ENCODE assay signal across 8 cellular contexts in genomic region chr10:95295031-95295755, GRCh38. TPM values are rescaled to one million over a fixed set of nuclear protein-coding genes. Genes with fewer than 3 reads are reported as not detected.
DNase-seq lines count a peak whose midpoint lies in the region; ATAC-seq and TF ChIP-seq lines count a peak whose summit lies in the region.

No MANE protein-coding gene starts in this region.

- H3K4me1 ChIP-seq in OCI-LY3 (ENCODE audit: low read length) = peaks cover 38% of the 10 kb centered on the region
- H3K4me1 ChIP-seq in left lung = peaks cover 11 to 24% of the 10 kb centered on the region in 2 donors

- H3K4me3 ChIP-seq in OCI-LY3 (ENCODE audit: low read length) (peak overlapping the region; percentile 67), astrocyte of the spinal cord (ENCODE audit: low read depth, low read length) (peak overlapping the region; percentile 35), left lung (peak overlapping the region; percentile 21 to 26)

- peak overlapping the region; percentile 89 for H3K4me2 ChIP-seq in OCI-LY3 (ENCODE audit: low read length)

- H3K9me3 ChIP-seq in OCI-LY3 (ENCODE audit: insufficient read depth, low read length) (no peaks in the 10 kb centered on the region), left lung (no peaks in the 10 kb centered on the region)

- H2AFZ ChIP-seq in OCI-LY3 (ENCODE audit: low read depth, low read length) = peak overlapping the region; percentile 74; the same call in 1 of the 2 replicates

- no peaks in the 10 kb centered on the region for H3K36me3 Mint-ChIP-seq in stimulated activated effector memory CD8-positive, alpha-beta T cell treated with anti-CD3 and anti-CD28 coated beads, Interleukin-12 subunit alpha, Interleukin-12 subunit beta, amount 100 ng/mL, for 72 hours

- H3K4me3 Mint-ChIP-seq in stimulated activated effector memory CD8-positive, alpha-beta T cell treated with anti-CD3 and anti-CD28 coated beads, Interleukin-12 subunit alpha, Interleukin-12 subunit beta, amount 100 ng/mL, for 72 hours = peak overlapping the region; percentile 56

- H3K27ac ChIP-seq in OCI-LY3 (ENCODE audit: low read length) (peak overlapping the region; percentile 55), left lung (peak overlapping the region; percentile 16 to 60)

- H3K79me2 ChIP-seq in OCI-LY3 (ENCODE audit: low read length) = no peaks in the 10 kb centered on the region

- H3K36me3 ChIP-seq in OCI-LY3 (replicated peaks; ENCODE audit: low read depth, low read length) = no peaks in the 10 kb centered on the region
- H3K36me3 ChIP-seq in left lung = no peaks in the 10 kb centered on the region

- TF ChIP-seq CTCF in OCI-LY3 (IDR thresholded peaks at IDR 0.05; ENCODE audit: low read depth, low read length) = no peak
- no peak for TF ChIP-seq CTCF in astrocyte of the spinal cord (IDR thresholded peaks at IDR 0.05; ENCODE audit: low read depth, low read length)
- no peak for TF ChIP-seq CTCF in left lung (IDR thresholded peaks at IDR 0.05)

- peak overlapping the region; percentile 38; the same call in 1 of the 2 replicates for H3K9ac ChIP-seq in OCI-LY3 (ENCODE audit: low read length)

- peaks cover 9% of the 10 kb centered on the region for H3K27me3 ChIP-seq in OCI-LY3 (ENCODE audit: low read depth, low read length)
- H3K27me3 ChIP-seq in left lung = peaks cover 0 to 21% of the 10 kb centered on the region in 2 donors

- ATAC-seq in GM19397 (IDR thresholded peaks at IDR 0.05; ENCODE audit: unreplicated experiment) (peak; percentile 72), HG03442 (IDR thresholded peaks at IDR 0.05; ENCODE audit: unreplicated experiment) (peak; percentile 74), left lung (peak; percentile 68)
- ATAC-seq in stimulated activated effector memory CD8-positive, alpha-beta T cell treated with anti-CD3 and anti-CD28 coated beads, Interleukin-12 subunit alpha, Interleukin-12 subunit beta, amount 100 ng/mL, for 72 hours = peak; percentile 80

- no peaks in the 10 kb centered on the region for H3K9me3 Mint-ChIP-seq in stimulated activated effector memory CD8-positive, alpha-beta T cell treated with anti-CD3 and anti-CD28 coated beads, Interleukin-12 subunit alpha, Interleukin-12 subunit beta, amount 100 ng/mL, for 72 hours

- no peak overlapping the region for H3K27ac Mint-ChIP-seq in stimulated activated effector memory CD8-positive, alpha-beta T cell treated with anti-CD3 and anti-CD28 coated beads, Interleukin-12 subunit alpha, Interleukin-12 subunit beta, amount 100 ng/mL, for 72 hours

- H4K20me1 ChIP-seq in OCI-LY3 (ENCODE audit: insufficient read depth, low read length) = no peaks in the 10 kb centered on the region

- in situ Hi-C loops in astrocyte of the spinal cord (cut with HindIII; ENCODE audit: low sequenced_read_pairs) = no loop called here

- intact Hi-C loops in left lung (cut with DNase I) = no loop called here

- DNase-seq in DMS79 treated with DMSO at 0.1 percent for 48 hours (lab: John Stamatoyannopoulos, UW) = peak; percentile 61
- peak; percentile 60 for DNase-seq in astrocyte of the spinal cord (ENCODE audit: low read depth, low spot score)
- peak; percentile 68 to 86 for DNase-seq in left lung
- DNase-seq in stimulated activated effector memory CD8-positive, alpha-beta T cell treated with anti-CD3 and anti-CD28 coated beads, Interleukin-12 subunit alpha, Interleukin-12 subunit beta, amount 100 ng/mL, for 72 hours (ENCODE audit: low spot score in 2 of 2) = peak; percentile 38 to 72
- DNase-seq in midbrain (lab: John Stamatoyannopoulos, UW) = no peak

- H3K4me1 Mint-ChIP-seq in stimulated activated effector memory CD8-positive, alpha-beta T cell treated with anti-CD3 and anti-CD28 coated beads, Interleukin-12 subunit alpha, Interleukin-12 subunit beta, amount 100 ng/mL, for 72 hours = peaks cover 25% of the 10 kb centered on the region

RNA-seq across cellular contexts. Expression of gene PDLIM1, which starts 4.4 kb away (rescaled TPM):
- 100 to 1,000 TPM; 176 to 268 TPM for total RNA-seq in left lung
